In genomic region chr10:114045738-114046458, GRCh38 we compare ENCODE assay signal across 9 cellular contexts. TPM values are rescaled to one million over a fixed set of nuclear protein-coding genes. Genes with fewer than 3 reads are reported as not detected.
A peak's percentile ranks its signal among the peaks of the same experiment; 100 is the strongest.
DNase-seq lines count a peak whose midpoint lies in the region; ATAC-seq and TF ChIP-seq lines count a peak whose summit lies in the region.
"Had no signal": no experiment of that assay in that cellular context is flagged by ENCODE, and none has a peak within 500 bp of the region (broad histone marks: within the 10 kb centered on the region; RNA-seq: fewer than 3 reads in every experiment).

No MANE protein-coding gene starts in this region.

- CTCF ChIA-PET in PC-3 (lab: Charles Lee): no interaction called here

- peaks cover 4% of the 10 kb centered on the region; the same call in 1 of the 2 replicates for H3K4me1 ChIP-seq in PC-3 (ENCODE audit: insufficient read depth, low read length)
- H3K4me1 ChIP-seq in endodermal cell (ENCODE audit: control insufficient read depth, insufficient read depth, low read length): no peaks in the 10 kb centered on the region
- H3K4me1 ChIP-seq in sigmoid colon: peaks cover 0 to 37% (median 35%) of the 10 kb centered on the region in 4 donors

- TF ChIP-seq CTCF in PC-3 (conservative IDR thresholded peaks at IDR 0.05; ENCODE audit: low read depth, low read length) (no peak), endodermal cell (conservative IDR thresholded peaks at IDR 0.05) (no peak), sigmoid colon (IDR thresholded peaks at IDR 0.05) (no peak)

- no peaks in the 10 kb centered on the region for H4K20me1 ChIP-seq in PC-3 (ENCODE audit: low read length)

- peaks cover 6% of the 10 kb centered on the region for H3K4me1 Mint-ChIP-seq in endodermal cell

- 72 to 80% methylated on average over 5 to 13 of the region's 13 CpGs for WGBS in endodermal cell (ENCODE audit: insufficient coverage in 1 of 2, insufficient read length in 1 of 2), 2 experiments
- 43 to 47% methylated on average over 13 of the region's 13 CpGs for WGBS in sigmoid colon, 2 donors

- peaks cover 84% of the 10 kb centered on the region for H3K27me3 Mint-ChIP-seq in endodermal cell (ENCODE audit: insufficient read depth)

- TSS peak; percentile 85 for BruUV-seq in PC-3 (replicated peaks; lab: Mats Ljungman, UMichigan)

- H2AFZ ChIP-seq in PC-3 (ENCODE audit: low read length): 0 out of 2 replicates have a peak overlapping the region, but pooled peaks have one; percentile 48

- intact Hi-C loops in PC-3 (cut with micrococcal nuclease): no loop called here
- intact Hi-C loops in sigmoid colon (cut with DNase I): loop anchor here (5.0 to 10.0 kb wide), 2 partner anchors 51 to 91 kb away; no protein-coding TSS in a partner anchor
- intact Hi-C loops in posterior vena cava (cut with DNase I): no loop called here

- H3K4me3 ChIP-seq in GM08714 (ENCODE audit: low read length) (peak overlapping the region; percentile 31; the same call in 1 of the 2 replicates), PC-3 (ENCODE audit: low read length) (peak overlapping the region; percentile 52; the same call in 1 of the 2 replicates), endodermal cell (ENCODE audit: low read length) (no peak overlapping the region), sigmoid colon (peak overlapping the region; percentile 23 to 59 (median 58))

- H3K27me3 ChIP-seq in PC-3 (ENCODE audit: low read length): peaks cover 67% of the 10 kb centered on the region
- H3K27me3 ChIP-seq in endodermal cell (ENCODE audit: control insufficient read depth, insufficient read depth, low read length, poor library complexity, severe bottlenecking): peaks cover 90% of the 10 kb centered on the region
- peaks cover 0 to 34% (median 17%) of the 10 kb centered on the region in 3 donors for H3K27me3 ChIP-seq in sigmoid colon

- H3K27ac Mint-ChIP-seq in endodermal cell: no peak overlapping the region

- H3K9me3 Mint-ChIP-seq in endodermal cell: no peaks in the 10 kb centered on the region

- H3K27ac ChIP-seq in PC-3 (ENCODE audit: low read length) (no peak overlapping the region), endodermal cell (ENCODE audit: low read depth, low read length) (no peak overlapping the region), sigmoid colon (peak overlapping the region; percentile 86 to 93 (median 88))

- H3K4me2 ChIP-seq in PC-3 (ENCODE audit: low read length): peak overlapping the region; percentile 67

- peak overlapping the region; percentile 29 for H3K4me3 Mint-ChIP-seq in endodermal cell

- no peaks in the 10 kb centered on the region for H3K36me3 Mint-ChIP-seq in endodermal cell (ENCODE audit: low read depth)

- TF ChIP-seq POLR2A in sigmoid colon (IDR thresholded peaks at IDR 0.05): no peak

- ATAC-seq in PC-3 (no peak), HG03097 (IDR thresholded peaks at IDR 0.05; ENCODE audit: low FRiP score, unreplicated experiment) (no peak), HG03280 (IDR thresholded peaks at IDR 0.05; ENCODE audit: unreplicated experiment) (no peak), GM18517 (IDR thresholded peaks at IDR 0.05; ENCODE audit: unreplicated experiment) (no peak)

- no peaks in the 10 kb centered on the region for H3K9me2 ChIP-seq in PC-3 (replicated peaks; ENCODE audit: low read length)

- no peak for DNase-seq in PC-3
- DNase-seq in endodermal cell: no peak
- DNase-seq in sigmoid colon: no peak
- DNase-seq in posterior vena cava (ENCODE audit: low spot score): no peak
- DNase-seq: NCI-H2029 treated with DMSO at 0.1 percent for 48 hours had no signal

- H3F3A ChIP-seq in PC-3 (ENCODE audit: low read length, unreplicated experiment): no peaks in the 10 kb centered on the region

- H3K36me3 ChIP-seq in PC-3 (ENCODE audit: low read depth, low read length) (no peaks in the 10 kb centered on the region), endodermal cell (ENCODE audit: control insufficient read depth, insufficient read depth, low read length) (no peaks in the 10 kb centered on the region), sigmoid colon (no peaks in the 10 kb centered on the region)

- H3K79me2 ChIP-seq in PC-3 (ENCODE audit: low read length): no peaks in the 10 kb centered on the region

- POLR2A ChIA-PET in PC-3 (lab: Charles Lee; ENCODE audit: unreplicated experiment): no interaction called here

- no peak for TF ChIP-seq EP300 in sigmoid colon (IDR thresholded peaks at IDR 0.05)

- H3K9me3 ChIP-seq in PC-3 (ENCODE audit: low read length): no peaks in the 10 kb centered on the region
- H3K9me3 ChIP-seq in endodermal cell (ENCODE audit: control insufficient read depth, low read length): no peaks in the 10 kb centered on the region
- H3K9me3 ChIP-seq in sigmoid colon: no peaks in the 10 kb centered on the region

- H3K9ac ChIP-seq in PC-3 (ENCODE audit: low read length) (no peak overlapping the region), endodermal cell (ENCODE audit: extremely low read depth, low read length, poor library complexity, severe bottlenecking) (no peak overlapping the region)

RNA-seq across cellular contexts. Expression of gene ADRB1, which starts 2.2 kb away (rescaled TPM):
- 0.15 and 0.29 TPM in 2 replicates for total RNA-seq in PC-3 (2014; rRNA removed)
- total RNA-seq in endodermal cell: not detected
- 0.11 TPM for polyA plus RNA-seq in endodermal cell (2013, experiment 1 of 2)
- not detected for polyA plus RNA-seq in endodermal cell (2013, experiment 2 of 2)
- 10 to 100 TPM in 1 of 4 donors, 1 to 10 TPM in 3; 1.4 to 34.5 (median 3.2) TPM for total RNA-seq in sigmoid colon
- under 1 TPM; 0.23 to 0.60 (median 0.55) TPM for polyA plus RNA-seq in sigmoid colon
- total RNA-seq in posterior vena cava: under 1 TPM; 0.14 to 0.32 TPM

Comparison
In these comparisons a context has a peak if more than half of its experiments do, and no peak if none do; other contexts are left out.
1. H3K27ac ChIP-seq: peak in sigmoid colon (4 of 4); none in PC-3 (single experiment) and endodermal cell (single experiment).